In the genomic region with DNA sequence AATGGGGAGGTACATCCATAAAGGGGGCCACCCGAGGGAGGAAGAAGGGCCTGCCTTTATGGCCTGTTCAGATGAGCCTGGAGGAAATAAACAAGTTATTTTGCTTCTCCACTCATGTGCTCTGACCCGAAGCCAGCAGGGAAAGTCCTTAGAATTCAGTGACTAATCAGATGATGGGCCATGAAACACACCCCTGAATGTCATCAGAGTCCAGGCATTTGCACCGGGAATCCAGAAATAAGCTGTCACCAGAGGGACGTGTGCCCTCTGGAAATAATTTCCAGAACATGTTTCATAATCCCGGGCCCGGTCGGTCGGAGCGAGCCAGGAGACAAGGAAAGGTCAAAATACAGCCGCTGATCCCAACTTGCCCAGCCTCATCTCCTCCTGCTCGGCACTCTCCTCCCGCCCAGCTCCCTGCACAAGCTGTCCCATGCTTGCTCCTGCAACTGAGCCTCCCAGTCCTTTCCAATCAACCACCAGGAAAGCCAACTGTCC, we compare ENCODE assay signal across 8 cellular contexts.
DNase-seq lines count a peak whose midpoint lies in the region; ATAC-seq and TF ChIP-seq lines count a peak whose summit lies in the region.

No MANE protein-coding gene starts in this region.

- TF ChIP-seq EP300 in tibial nerve (IDR thresholded peaks at IDR 0.05), result peak; percentile 52 to 91

- H3K4me1 ChIP-seq in right lobe of liver, result peaks cover 0 to 30% (median 11%) of the 10 kb centered on the region in 4 donors
- peaks cover 0 to 24% (median 19%) of the 10 kb centered on the region in 4 donors for H3K4me1 ChIP-seq in tibial nerve

- H3K27ac ChIP-seq in right lobe of liver (peak overlapping the region; percentile 91 to 100 (median 97)), tibial nerve (peak overlapping the region; percentile 53 to 85 (median 74))

- H3K36me3 ChIP-seq in right lobe of liver (no peaks in the 10 kb centered on the region), tibial nerve (no peaks in the 10 kb centered on the region)

- intact Hi-C loops in right lobe of liver (cut with DNase I), result no loop called here

- ATAC-seq in right lobe of liver (peak; percentile 90 to 98 (median 95)), GM21515 (IDR thresholded peaks at IDR 0.05; ENCODE audit: unreplicated experiment) (no peak), HG02623 (IDR thresholded peaks at IDR 0.05; ENCODE audit: unreplicated experiment) (no peak), HG03432 (IDR thresholded peaks at IDR 0.05; ENCODE audit: unreplicated experiment) (no peak)

- H3K4me3 ChIP-seq in choroid plexus epithelial cell (ENCODE audit: low read depth, low read length) (no peak overlapping the region), right lobe of liver (no peak overlapping the region), tibial nerve (no peak overlapping the region)

- peak; percentile 94 for DNase-seq in LHCN-M2 (ENCODE audit: low read depth)
- DNase-seq in choroid plexus epithelial cell (ENCODE audit: low read depth), result peak; percentile 84
- peak; percentile 78 to 92 (median 92) for DNase-seq in right lobe of liver
- peak; percentile 71 to 83 for DNase-seq in tibial nerve (ENCODE audit: low spot score in 2 of 2)
- no peak for DNase-seq in NCI-H226

- TF ChIP-seq POLR2A in right lobe of liver (IDR thresholded peaks at IDR 0.05), result peak; percentile 83
- no peak for TF ChIP-seq POLR2A in tibial nerve (IDR thresholded peaks at IDR 0.05)

- no peaks in the 10 kb centered on the region for H3K9me3 ChIP-seq in right lobe of liver
- no peaks in the 10 kb centered on the region for H3K9me3 ChIP-seq in tibial nerve

- 0% methylated on average over 6 of the region's 12 CpGs for WGBS in right lobe of liver (ENCODE audit: insufficient coverage, low coverage, low lambda C conversion rate, missing lambda C conversion rate)
- 29 to 33% methylated on average over 12 of the region's 12 CpGs for WGBS in tibial nerve, 2 donors

- no peak for TF ChIP-seq CTCF in choroid plexus epithelial cell (conservative IDR thresholded peaks at IDR 0.05; ENCODE audit: low read depth, low read length)
- TF ChIP-seq CTCF in right lobe of liver (IDR thresholded peaks at IDR 0.05), result no peak
- TF ChIP-seq CTCF in tibial nerve (IDR thresholded peaks at IDR 0.05), result no peak

- H3K27me3 ChIP-seq in right lobe of liver, result no peaks in the 10 kb centered on the region
- no peaks in the 10 kb centered on the region for H3K27me3 ChIP-seq in tibial nerve

Comparison
In these comparisons a context has a peak if more than half of its experiments do, and no peak if none do; other contexts are left out.
1. ATAC-seq: peak in right lobe of liver (4 of 4); none in GM21515 (single experiment), HG02623 (single experiment) and HG03432 (single experiment).